Comparison of ENCODE assay signal across 19 cellular contexts in the genomic region with DNA sequence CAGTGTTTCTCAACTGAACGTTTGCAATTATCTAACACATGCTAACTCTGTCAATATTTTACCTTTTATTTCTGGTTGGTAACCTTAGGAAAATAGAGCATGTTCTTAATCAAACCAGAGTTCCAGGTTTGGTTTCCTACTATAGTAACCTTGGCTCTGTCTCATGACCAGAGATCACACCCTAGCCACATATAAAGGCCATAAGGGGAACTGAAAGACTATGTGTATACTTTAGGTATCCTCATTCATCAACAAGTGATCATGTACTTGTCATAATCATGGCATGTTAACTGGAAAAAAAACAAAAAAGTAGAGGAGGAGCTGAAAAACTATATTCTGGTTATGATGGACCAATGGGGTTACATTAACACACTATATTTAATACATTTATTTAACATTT.
DNase-seq lines count a peak whose midpoint lies in the region; ATAC-seq and FAIRE-seq lines count a peak whose summit lies in the region.
"Had no signal": no experiment of that assay in that cellular context is flagged by ENCODE, and none has a peak within 500 bp of the region (broad histone marks: within the 10 kb centered on the region; RNA-seq: fewer than 3 reads in every experiment).

No MANE protein-coding gene starts in this region.

- ATAC-seq in GM18498 (IDR thresholded peaks at IDR 0.05; ENCODE audit: unreplicated experiment) (peak; percentile 57), GM18520 (IDR thresholded peaks at IDR 0.05; ENCODE audit: unreplicated experiment) (peak; percentile 67), HG03442 (IDR thresholded peaks at IDR 0.05; ENCODE audit: unreplicated experiment) (peak; percentile 31), esophagus mucosa (no peak)
- ATAC-seq: CD8-positive, alpha-beta T cell had no signal

- H3K27ac Mint-ChIP-seq in T-helper 2 cell treated with Interferon-gamma antibody and Interleukin-4, amounts not matched to agents 5 μg/mL and 100 μg/mL, for 36 hours = no peak overlapping the region
- H3K27ac Mint-ChIP-seq: B cell; CD4-positive, CD25-positive, alpha-beta regulatory T cell; CD8-positive, alpha-beta T cell; HFFc6 had no signal

- no peaks in the 10 kb centered on the region for H3K27me3 Mint-ChIP-seq in T-helper 2 cell treated with Interferon-gamma antibody and Interleukin-4, amounts not matched to agents 5 μg/mL and 100 μg/mL, for 36 hours (ENCODE audit: low read depth)
- H3K27me3 Mint-ChIP-seq: B cell; CD4-positive, CD25-positive, alpha-beta regulatory T cell had no signal

- H3K4me3 Mint-ChIP-seq in T-helper 2 cell treated with Interferon-gamma antibody and Interleukin-4, amounts not matched to agents 5 μg/mL and 100 μg/mL, for 36 hours = no peak overlapping the region
- H3K4me3 Mint-ChIP-seq: B cell; CD4-positive, CD25-positive, alpha-beta regulatory T cell; CD8-positive, alpha-beta T cell; HFFc6 had no signal

- no peaks in the 10 kb centered on the region for H3K4me1 Mint-ChIP-seq in T-helper 2 cell treated with Interferon-gamma antibody and Interleukin-4, amounts not matched to agents 5 μg/mL and 100 μg/mL, for 36 hours (ENCODE audit: low read depth)
- H3K4me1 Mint-ChIP-seq: B cell had no signal

- DNase-seq in NCI-H524 (lab: John Stamatoyannopoulos, UW) = no peak
- no peak for DNase-seq in T-helper 2 cell treated with Interferon-gamma antibody and Interleukin-4, amounts not matched to agents 5 μg/mL and 100 μg/mL, for 36 hours (ENCODE audit: low spot score)
- DNase-seq: CD4-positive, CD25-positive, alpha-beta regulatory T cell; CD8-positive, alpha-beta T cell; DMS 273 treated with DMSO at 0.1 percent for 48 hours; DMS79; EL; GDM1; GOT3; HFFc6 had no signal

- H3K9me3 Mint-ChIP-seq in T-helper 2 cell treated with Interferon-gamma antibody and Interleukin-4, amounts not matched to agents 5 μg/mL and 100 μg/mL, for 36 hours = no peaks in the 10 kb centered on the region
- H3K9me3 Mint-ChIP-seq: CD8-positive, alpha-beta T cell; HFFc6 had no signal

- FAIRE-seq in islet of Langerhans (lab: Jason Lieb, UNC) = peak; percentile 64
- FAIRE-seq: D721Med, GM12891, H54 had no signal

- H3K36me3 Mint-ChIP-seq in T-helper 2 cell treated with Interferon-gamma antibody and Interleukin-4, amounts not matched to agents 5 μg/mL and 100 μg/mL, for 36 hours (ENCODE audit: low read depth) = no peaks in the 10 kb centered on the region
- H3K36me3 Mint-ChIP-seq: CD4-positive, CD25-positive, alpha-beta regulatory T cell; CD8-positive, alpha-beta T cell had no signal
